Comparison of ENCODE assay signal across 29 cellular contexts in the genomic region with DNA sequence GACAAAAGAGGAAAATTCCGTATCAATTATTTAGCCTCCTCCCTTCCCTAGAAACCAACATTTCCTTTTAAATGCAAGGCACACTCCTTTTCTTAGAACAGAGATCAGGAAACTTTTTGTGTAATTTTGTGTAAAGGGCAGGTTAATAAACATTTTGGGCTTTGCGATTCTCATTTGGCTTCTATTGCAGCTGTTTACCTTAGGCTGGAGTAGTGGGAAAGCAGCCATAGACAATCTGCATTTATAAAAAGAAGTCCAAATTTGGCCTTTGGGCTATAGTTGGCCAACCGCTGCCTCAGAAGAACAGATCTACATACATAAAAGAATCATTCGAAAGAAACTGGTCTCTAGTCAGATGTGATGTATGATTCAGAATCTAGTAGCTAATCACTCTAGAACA.
"Had no signal": no experiment of that assay in that cellular context is flagged by ENCODE, and none has a peak within 500 bp of the region (broad histone marks: within the 10 kb centered on the region; RNA-seq: fewer than 3 reads in every experiment).

No MANE protein-coding gene starts in this region.

- H3K27ac ChIP-seq: adrenal gland, body of pancreas had no signal

- H3K27me3 Mint-ChIP-seq: activated CD4-positive, alpha-beta memory T cell treated with anti-CD3 and anti-CD28 coated beads for 36 hours; activated CD4-positive, alpha-beta T cell treated with anti-CD3 and anti-CD28 coated beads for 36 hours; activated CD4-positive, alpha-beta T cell treated with anti-CD3 and anti-CD28 coated beads, Interleukin-2, amount 10 ng/mL, durations not matched to agents 24 days and 14 days; activated CD8-positive, alpha-beta memory T cell treated with anti-CD3 and anti-CD28 coated beads, Interleukin-2, amount 10 ng/mL, durations not matched to agents 7 days and 5 days; activated naive CD8-positive, alpha-beta T cell treated with anti-CD3 and anti-CD28 coated beads for 36 hours; activated naive CD8-positive, alpha-beta T cell treated with anti-CD3 and anti-CD28 coated beads, Interleukin-2, amount 50 U/mL, for 24 hours; effector memory CD8-positive, alpha-beta T cell had no signal

- H3K4me1 ChIP-seq: adrenal gland, body of pancreas had no signal

- ATAC-seq: activated CD4-positive, alpha-beta T cell treated with anti-CD3 and anti-CD28 coated beads for 36 hours; activated CD8-positive, alpha-beta memory T cell treated with anti-CD3 and anti-CD28 coated beads, Interleukin-2, amount 10 ng/mL, durations not matched to agents 7 days and 5 days; activated CD8-positive, alpha-beta T cell treated with anti-CD3 and anti-CD28 coated beads, Interleukin-2, amount 10 ng/mL, durations not matched to agents 7 days and 5 days; activated naive CD8-positive, alpha-beta T cell treated with anti-CD3 and anti-CD28 coated beads, Interleukin-2, amount 50 U/mL, for 24 hours; body of pancreas; effector memory CD8-positive, alpha-beta T cell; esophagus mucosa had no signal

- H3K27ac Mint-ChIP-seq: activated CD4-positive, alpha-beta memory T cell treated with anti-CD3 and anti-CD28 coated beads for 36 hours; activated CD4-positive, alpha-beta T cell treated with anti-CD3 and anti-CD28 coated beads for 36 hours; activated CD4-positive, alpha-beta T cell treated with anti-CD3 and anti-CD28 coated beads, Interleukin-2, amount 10 ng/mL, durations not matched to agents 24 days and 14 days; activated CD8-positive, alpha-beta memory T cell treated with anti-CD3 and anti-CD28 coated beads, Interleukin-2, amount 10 ng/mL, durations not matched to agents 7 days and 5 days; activated CD8-positive, alpha-beta T cell treated with anti-CD3 and anti-CD28 coated beads, Interleukin-2, amount 10 ng/mL, durations not matched to agents 7 days and 5 days; activated naive CD8-positive, alpha-beta T cell treated with anti-CD3 and anti-CD28 coated beads for 36 hours; activated naive CD8-positive, alpha-beta T cell treated with anti-CD3 and anti-CD28 coated beads, Interleukin-2, amount 50 U/mL, for 24 hours; effector memory CD8-positive, alpha-beta T cell had no signal

- H3K4me3 ChIP-seq: adrenal gland, body of pancreas had no signal

- H3K27me3 ChIP-seq: adrenal gland, body of pancreas had no signal

- DNase-seq: activated CD4-positive, alpha-beta memory T cell treated with anti-CD3 and anti-CD28 coated beads for 36 hours; activated CD4-positive, alpha-beta T cell treated with anti-CD3 and anti-CD28 coated beads for 36 hours; activated CD4-positive, alpha-beta T cell treated with anti-CD3 and anti-CD28 coated beads, Interleukin-2, amount 10 ng/mL, durations not matched to agents 24 days and 14 days; activated CD4-positive, CD25-positive, alpha-beta regulatory T cell; activated CD4-positive, CD25-positive, alpha-beta regulatory T cell treated with anti-CD3 and anti-CD28 coated beads, Interleukin-2, amount 50 U/mL, for 72 hours; activated CD8-positive, alpha-beta memory T cell treated with anti-CD3 and anti-CD28 coated beads, Interleukin-2, amount 10 ng/mL, durations not matched to agents 7 days and 5 days; activated CD8-positive, alpha-beta memory T cell treated with anti-CD3 and anti-CD28 coated beads, Interleukin-2, amount 50 U/mL, for 4 hours; activated CD8-positive, alpha-beta T cell treated with anti-CD3 and anti-CD28 coated beads, Interleukin-2, amount 10 ng/mL, durations not matched to agents 7 days and 5 days; activated gamma-delta T cell; activated naive CD4-positive, alpha-beta T cell; activated naive CD4-positive, alpha-beta T cell treated with anti-CD3 and anti-CD28 coated beads, Interleukin-2, amount 50 U/mL, for 16 hours; activated naive CD8-positive, alpha-beta T cell treated with anti-CD3 and anti-CD28 coated beads for 36 hours; activated naive CD8-positive, alpha-beta T cell treated with anti-CD3 and anti-CD28 coated beads, Interleukin-2, amount 50 U/mL, for 24 hours; activated T-cell treated with anti-CD3 and anti-CD28 coated beads, Interleukin-2, amount 50 U/mL, for 48 hours; adrenal gland; amygdala; aorta; body of pancreas; caudate nucleus; cortex of kidney; dermis blood vessel endothelial cell; effector CD4-positive, alpha-beta T cell; effector memory CD8-positive, alpha-beta T cell; foreskin fibroblast; head of caudate nucleus; hippocampal formation; T-helper 1 cell; T-helper 2 cell had no signal

- H3K4me3 Mint-ChIP-seq: activated CD4-positive, alpha-beta memory T cell treated with anti-CD3 and anti-CD28 coated beads for 36 hours; activated CD4-positive, alpha-beta T cell treated with anti-CD3 and anti-CD28 coated beads for 36 hours; activated CD4-positive, alpha-beta T cell treated with anti-CD3 and anti-CD28 coated beads, Interleukin-2, amount 10 ng/mL, durations not matched to agents 24 days and 14 days; activated CD8-positive, alpha-beta memory T cell treated with anti-CD3 and anti-CD28 coated beads, Interleukin-2, amount 10 ng/mL, durations not matched to agents 7 days and 5 days; activated CD8-positive, alpha-beta T cell treated with anti-CD3 and anti-CD28 coated beads, Interleukin-2, amount 10 ng/mL, durations not matched to agents 7 days and 5 days; activated naive CD8-positive, alpha-beta T cell treated with anti-CD3 and anti-CD28 coated beads for 36 hours; activated naive CD8-positive, alpha-beta T cell treated with anti-CD3 and anti-CD28 coated beads, Interleukin-2, amount 50 U/mL, for 24 hours; effector memory CD8-positive, alpha-beta T cell had no signal
